ENCODE assay signal across 9 cellular contexts in genomic region chr20:10047427-10047826, GRCh38. TPM values are rescaled to one million over a fixed set of nuclear protein-coding genes. Genes with fewer than 3 reads are reported as not detected.
A peak's percentile ranks its signal among the peaks of the same experiment; 100 is the strongest.
DNase-seq lines count a peak whose midpoint lies in the region; ATAC-seq and TF ChIP-seq lines count a peak whose summit lies in the region.
"Had no signal": no experiment of that assay in that cellular context is flagged by ENCODE, and none has a peak within 500 bp of the region (broad histone marks: within the 10 kb centered on the region; RNA-seq: fewer than 3 reads in every experiment).

No MANE protein-coding gene starts in this region.

- no peak overlapping the region for H4K8ac ChIP-seq in H9 (replicated peaks; ENCODE audit: insufficient read length, low read depth, low read length)

- no peak overlapping the region for H2BK5ac ChIP-seq in H9 (ENCODE audit: insufficient read length, low read length)

- no peak overlapping the region for H4K5ac ChIP-seq in H9 (ENCODE audit: insufficient read length, low read depth, low read length)

- H3K14ac ChIP-seq in H9 (ENCODE audit: insufficient read depth, low read length) = no peak overlapping the region

- no peak for TF ChIP-seq POLR2A in vagina (IDR thresholded peaks at IDR 0.05)
- TF ChIP-seq POLR2A in esophagus muscularis mucosa (IDR thresholded peaks at IDR 0.05; ENCODE audit: low read depth) = no peak

- no peak overlapping the region for H2AFZ ChIP-seq in H9 (ENCODE audit: low read length)

- no peaks in the 10 kb centered on the region for H4K20me1 ChIP-seq in H9 (ENCODE audit: control insufficient read depth, insufficient read depth, insufficient read length)

- no peaks in the 10 kb centered on the region for H3K23me2 ChIP-seq in H9 (ENCODE audit: insufficient read length, low read depth, low read length, poor library complexity, severe bottlenecking)

- no peak for TF ChIP-seq EP300 in esophagus muscularis mucosa (IDR thresholded peaks at IDR 0.05)

- H3K27ac Mint-ChIP-seq in H9 = peak overlapping the region in 2 of 3 experiments; percentile 15 to 90; a peak in 3 of 7 replicates

- no peak overlapping the region for H3K18ac ChIP-seq in H9 (ENCODE audit: insufficient read length, low read depth, low read length)

- intact Hi-C loops in vagina (cut with DNase I) = no loop called here
- intact Hi-C loops in esophagus muscularis mucosa (cut with DNase I) = no loop called here
- intact Hi-C loops in left cardiac atrium (cut with DNase I) = no loop called here

- no peak overlapping the region for H4K91ac ChIP-seq in H9 (ENCODE audit: insufficient read length, low read depth, low read length)

- H2AK5ac ChIP-seq in H9 (ENCODE audit: insufficient read length, low read length) = no peak overlapping the region

- H3K4me3 ChIP-seq in vagina (no peak overlapping the region), esophagus muscularis mucosa (no peak overlapping the region)

- H3K56ac ChIP-seq in H9 (ENCODE audit: insufficient read length, low read depth, low read length) = no peak overlapping the region

- H3K36me3 ChIP-seq in vagina (no peaks in the 10 kb centered on the region), esophagus muscularis mucosa (no peaks in the 10 kb centered on the region)

- no peak overlapping the region for H3T11ph ChIP-seq in H9 (ENCODE audit: low read length)

- ATAC-seq in left lobe of liver (no peak), left cardiac atrium (no peak)

- peak; percentile 64 for TF ChIP-seq CTCF in H9 (conservative IDR thresholded peaks at IDR 0.05)
- peak; percentile 30; the same call in 1 of the 2 replicates for TF ChIP-seq CTCF in VCaP (conservative IDR thresholded peaks at IDR 0.05)
- TF ChIP-seq CTCF in vagina (IDR thresholded peaks at IDR 0.05) = no peak
- no peak for TF ChIP-seq CTCF in esophagus muscularis mucosa (IDR thresholded peaks at IDR 0.05)

- no peaks in the 10 kb centered on the region for H3K79me2 ChIP-seq in H9 (ENCODE audit: insufficient read depth, low read length)

- H3K4me2 ChIP-seq in H9 (ENCODE audit: insufficient read depth, insufficient read length, low read length) = no peak overlapping the region

- H2BK12ac ChIP-seq in H9 (ENCODE audit: insufficient read length, low read depth, low read length) = no peak overlapping the region

- H3K4me1 ChIP-seq in H9 (ENCODE audit: insufficient read depth, low read length) (no peaks in the 10 kb centered on the region), vagina (no peaks in the 10 kb centered on the region), esophagus muscularis mucosa (no peaks in the 10 kb centered on the region)

- H3K23ac ChIP-seq in H9 (ENCODE audit: insufficient read length, low read depth, low read length) = no peak overlapping the region

- H3K27me3 ChIP-seq in H9 (ENCODE audit: insufficient read depth, low read length) (no peaks in the 10 kb centered on the region), vagina (no peaks in the 10 kb centered on the region), esophagus muscularis mucosa (no peaks in the 10 kb centered on the region)

- H3K79me1 ChIP-seq in H9 (ENCODE audit: insufficient read depth, low read depth, low read length, poor library complexity, severe bottlenecking) = no peaks in the 10 kb centered on the region

- no peak overlapping the region for H2BK120ac ChIP-seq in H9 (ENCODE audit: low read depth, low read length, poor library complexity, severe bottlenecking)

- no peaks in the 10 kb centered on the region; a peak in 1 of 4 replicates for H3K4me1 Mint-ChIP-seq in H9

- H2BK20ac ChIP-seq in H9 (ENCODE audit: low read depth, low read length, poor library complexity, severe bottlenecking) = no peak overlapping the region

- no peak overlapping the region for H2BK15ac ChIP-seq in H9 (ENCODE audit: low read depth, low read length)

- H3K4me3 Mint-ChIP-seq in H9 = no peak overlapping the region; a peak in 2 of 5 replicates

- peak; percentile 24 for DNase-seq in COLO668 (lab: John Stamatoyannopoulos, UW; ENCODE audit: unreplicated experiment)
- peak; percentile 60 for DNase-seq in H9
- peak; percentile 20 for DNase-seq in iPS DF 19.7 (ENCODE audit: low read depth, low spot score)
- no peak for DNase-seq in left lobe of liver (ENCODE audit: low spot score)
- no peak for DNase-seq in vagina (ENCODE audit: extremely low spot score in 2 of 2)
- no peak for DNase-seq in esophagus muscularis mucosa (ENCODE audit: extremely low spot score)
- DNase-seq in left cardiac atrium = no peak
- DNase-seq: NK-92 treated with Interleukin-12 subunit alpha and Interleukin-12 subunit beta, amount 100 ng/mL, for 24 hours had no signal

- H3K27ac ChIP-seq in H9 (ENCODE audit: insufficient read length, low read depth, low read length) = no peak overlapping the region
- no peak overlapping the region for H3K27ac ChIP-seq in VCaP
- no peak overlapping the region for H3K27ac ChIP-seq in vagina
- H3K27ac ChIP-seq in esophagus muscularis mucosa (replicated peaks in 1 of 4) = no peak overlapping the region

- H3K9me3 Mint-ChIP-seq in H9 = no peaks in the 10 kb centered on the region

- no peaks in the 10 kb centered on the region for H3K27me3 Mint-ChIP-seq in H9 (ENCODE audit: low read depth)

- WGBS in H9 (ENCODE audit: extremely low coverage, insufficient read length, low lambda C conversion rate) = no CpG with 5 or more reads among the region's 4 CpGs
- WGBS in esophagus muscularis mucosa = 27% methylated on average over 4 of the region's 4 CpGs

- H3K9ac ChIP-seq in H9 (ENCODE audit: extremely low read depth, insufficient read length, low read length) = no peak overlapping the region

- H3K9me3 ChIP-seq in H9 (ENCODE audit: control insufficient read depth, low read depth, low read length) (no peaks in the 10 kb centered on the region), vagina (no peaks in the 10 kb centered on the region), esophagus muscularis mucosa (no peaks in the 10 kb centered on the region)

- no peaks in the 10 kb centered on the region; a peak in 2 of 7 replicates for H3K36me3 Mint-ChIP-seq in H9 (ENCODE audit: insufficient read depth in 1 of 3, low read depth in 3 of 3)

- no peak overlapping the region for H3K4ac ChIP-seq in H9 (ENCODE audit: low read depth, low read length)

RNA-seq across cellular contexts. Expression of gene ANKEF1, which starts 12.6 kb away (rescaled TPM):
- 8.3 and 9.7 TPM in 2 replicates for total RNA-seq in H9 (2021)
- total RNA-seq in left lobe of liver = 5.0 TPM
- total RNA-seq in vagina = 4.2 TPM
- total RNA-seq in esophagus muscularis mucosa = 1 to 10 TPM in 3 of 4 donors, under 1 TPM in 1; 0.42 to 2.3 (median 1.3) TPM
- total RNA-seq in left cardiac atrium = 1 to 10 TPM; 2.3 to 2.5 TPM

Comparison
In these comparisons a context has a peak if more than half of its experiments do, and no peak if none do; other contexts are left out.
1. DNase-seq: peak in COLO668 (single experiment), H9 (single experiment) and iPS DF 19.7 (single experiment); none in left lobe of liver (single experiment), vagina (0 of 2), esophagus muscularis mucosa (single experiment) and left cardiac atrium (single experiment).
2. CTCF ChIP-seq: peak in H9 (single experiment) and VCaP (single experiment); none in vagina (0 of 3) and esophagus muscularis mucosa (0 of 3).